Comparison of ENCODE assay signal across 8 cellular contexts in the genomic region with DNA sequence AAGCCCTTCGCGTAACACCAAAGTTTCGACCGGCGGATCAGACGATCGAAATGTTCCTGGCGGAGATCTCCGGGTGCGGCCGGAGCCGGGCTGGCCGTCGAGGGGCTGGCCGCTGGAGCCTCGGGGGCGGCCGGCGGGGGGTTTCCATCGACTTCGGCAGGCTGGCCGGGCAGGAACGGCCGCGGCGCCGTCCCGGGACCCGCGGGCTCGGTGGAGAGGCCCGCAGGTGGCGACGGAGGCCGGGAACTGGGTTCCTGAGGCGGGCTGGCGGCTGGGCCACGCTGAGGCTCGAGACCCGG. TPM values are rescaled to one million over a fixed set of nuclear protein-coding genes. Genes with fewer than 3 reads are reported as not detected.
DNase-seq lines count a peak whose midpoint lies in the region; ATAC-seq and TF ChIP-seq lines count a peak whose summit lies in the region.

No MANE protein-coding gene starts in this region.

- H3K27me3 Mint-ChIP-seq in CD8-positive, alpha-beta T cell (ENCODE audit: low read depth), result peaks cover 40% of the 10 kb centered on the region
- H3K27me3 Mint-ChIP-seq in dendritic cell treated with granulocyte-macrophage colony-stimulating factor and Interleukin-4, amounts not matched to agents 40 ng/mL and 50 ng/mL, for 4 days, result peaks cover 52% of the 10 kb centered on the region
- peaks cover 24 to 46% (median 41%) of the 10 kb centered on the region in 5 donors for H3K27me3 Mint-ChIP-seq in naive thymus-derived CD8-positive, alpha-beta T cell

- peak overlapping the region; percentile 58 for H3K4me3 ChIP-seq in CD8-positive, alpha-beta T cell (ENCODE audit: low read depth, low read length)
- peak overlapping the region; percentile 45 for H3K4me3 ChIP-seq in HEK293 (ENCODE audit: low read depth, low read length)

- H3K27ac Mint-ChIP-seq in CD8-positive, alpha-beta T cell, result no peak overlapping the region
- H3K27ac Mint-ChIP-seq in dendritic cell treated with granulocyte-macrophage colony-stimulating factor and Interleukin-4, amounts not matched to agents 40 ng/mL and 50 ng/mL, for 4 days, result peak overlapping the region; percentile 68
- no peak overlapping the region for H3K27ac Mint-ChIP-seq in naive thymus-derived CD8-positive, alpha-beta T cell

- peaks cover 26% of the 10 kb centered on the region for H3K4me1 Mint-ChIP-seq in CD8-positive, alpha-beta T cell (ENCODE audit: low read depth)
- peaks cover 77% of the 10 kb centered on the region for H3K4me1 Mint-ChIP-seq in dendritic cell treated with granulocyte-macrophage colony-stimulating factor and Interleukin-4, amounts not matched to agents 40 ng/mL and 50 ng/mL, for 4 days (ENCODE audit: low read depth)
- H3K4me1 Mint-ChIP-seq in naive thymus-derived CD8-positive, alpha-beta T cell, result peaks cover 10 to 31% (median 25%) of the 10 kb centered on the region in 4 donors

- no peaks in the 10 kb centered on the region for H3K9me3 Mint-ChIP-seq in CD8-positive, alpha-beta T cell
- H3K9me3 Mint-ChIP-seq in dendritic cell treated with granulocyte-macrophage colony-stimulating factor and Interleukin-4, amounts not matched to agents 40 ng/mL and 50 ng/mL, for 4 days, result no peaks in the 10 kb centered on the region
- H3K9me3 Mint-ChIP-seq in naive thymus-derived CD8-positive, alpha-beta T cell, result no peaks in the 10 kb centered on the region

- POLR2A ChIA-PET in CD8-positive, alpha-beta T cell (lab: Charles Lee), result interaction anchor here (1.2 kb wide), 1 partner anchor 115 kb away, joined by 3 read pairs; no protein-coding TSS in a partner anchor
- POLR2A ChIA-PET in HEK293 (lab: Yijun Ruan, JAX), result interaction anchor here (1.3 kb wide), 1 partner anchor 18 kb away, joined by 3 read pairs; no protein-coding TSS in a partner anchor
- POLR2A ChIA-PET in naive thymus-derived CD8-positive, alpha-beta T cell (lab: Charles Lee), result interaction anchor here (5.5 kb wide), 1 partner anchor 30 kb away, joined by 55 read pairs; a partner anchor contains a TSS

- H3K9me3 ChIP-seq in CD8-positive, alpha-beta T cell (ENCODE audit: low read length), result no peaks in the 10 kb centered on the region
- no peaks in the 10 kb centered on the region for H3K9me3 ChIP-seq in HEK293 (ENCODE audit: control insufficient read depth, insufficient read depth, low read depth, low read length)

- peaks cover 17% of the 10 kb centered on the region for H3K4me1 ChIP-seq in CD8-positive, alpha-beta T cell (ENCODE audit: insufficient read depth, low read length)
- peaks cover 18% of the 10 kb centered on the region for H3K4me1 ChIP-seq in HEK293 (ENCODE audit: control insufficient read depth, insufficient read depth, low read length)

- CTCF ChIA-PET in CD8-positive, alpha-beta T cell (lab: Charles Lee), result interaction anchor here (1.6 kb wide), 1 partner anchor 116 kb away, joined by 4 read pairs; no protein-coding TSS in a partner anchor
- CTCF ChIA-PET in HEK293 (lab: Yijun Ruan, JAX), result interaction anchor here (0.7 to 0.9 kb wide), 3 partner anchors 11 to 165 kb away, joined by 3 to 4 read pairs (median 3); no protein-coding TSS in a partner anchor

- peaks cover 20% of the 10 kb centered on the region for H3K27me3 ChIP-seq in CD8-positive, alpha-beta T cell (ENCODE audit: insufficient read depth, low read length)

- H3K27ac ChIP-seq in CD8-positive, alpha-beta T cell (ENCODE audit: low read depth, low read length), result no peak overlapping the region
- peak overlapping the region; percentile 8; the same call in 1 of the 2 replicates for H3K27ac ChIP-seq in HEK293 (ENCODE audit: extremely low read depth, low read depth, low read length)

- H3K4me3 Mint-ChIP-seq in CD8-positive, alpha-beta T cell, result no peak overlapping the region
- peak overlapping the region; percentile 76 for H3K4me3 Mint-ChIP-seq in dendritic cell treated with granulocyte-macrophage colony-stimulating factor and Interleukin-4, amounts not matched to agents 40 ng/mL and 50 ng/mL, for 4 days
- H3K4me3 Mint-ChIP-seq in naive thymus-derived CD8-positive, alpha-beta T cell, result peak overlapping the region in 2 of 10 donors; percentile 34 to 65

- TF ChIP-seq CTCF in CD8-positive, alpha-beta T cell (IDR thresholded peaks at IDR 0.05), result no peak
- TF ChIP-seq CTCF in HEK293 (tag by site-specific recombination; IDR thresholded peaks at IDR 0.05), result no peak

- no peak for DNase-seq in CD8-positive, alpha-beta T cell
- DNase-seq in naive thymus-derived CD8-positive, alpha-beta T cell, result peak in 1 of 10 donors; percentile 15
- DNase-seq in NOMO-1 treated with dmso at 0.1 percent for 144 hours (lab: John Stamatoyannopoulos, UW; ENCODE audit: unreplicated experiment), result no peak
- DNase-seq in NCI-H510A treated with DMSO at 0.1 percent for 48 hours (lab: John Stamatoyannopoulos, UW), result no peak
- no peak for DNase-seq in SIG-M5 treated with dmso at 0.1 percent for 504 hours (lab: John Stamatoyannopoulos, UW; ENCODE audit: unreplicated experiment)
- no peak for DNase-seq in RKO (ENCODE audit: low spot score)

- no peaks in the 10 kb centered on the region for H3K36me3 Mint-ChIP-seq in CD8-positive, alpha-beta T cell
- peaks cover 12% of the 10 kb centered on the region for H3K36me3 Mint-ChIP-seq in dendritic cell treated with granulocyte-macrophage colony-stimulating factor and Interleukin-4, amounts not matched to agents 40 ng/mL and 50 ng/mL, for 4 days (ENCODE audit: low read depth)
- H3K36me3 Mint-ChIP-seq in naive thymus-derived CD8-positive, alpha-beta T cell, result no peaks in the 10 kb centered on the region

- ATAC-seq in CD8-positive, alpha-beta T cell, result peak; percentile 2
- ATAC-seq in naive thymus-derived CD8-positive, alpha-beta T cell, result peak; percentile 8 to 19

- intact Hi-C loops in CD8-positive, alpha-beta T cell (cut with DNase I, micrococcal nuclease), result loop anchor here in 1 of 2 experiments (2.0 kb wide), 1 partner anchor 115 kb away; no protein-coding TSS in a partner anchor
- intact Hi-C loops in dendritic cell treated with granulocyte-macrophage colony-stimulating factor and Interleukin-4, amounts not matched to agents 40 ng/mL and 50 ng/mL, for 4 days (cut with micrococcal nuclease), result no loop called here

- no peaks in the 10 kb centered on the region for H3K36me3 ChIP-seq in CD8-positive, alpha-beta T cell (ENCODE audit: insufficient read depth, low read length)
- no peaks in the 10 kb centered on the region for H3K36me3 ChIP-seq in HEK293 (ENCODE audit: control insufficient read depth in 2 of 2, insufficient read depth in 1 of 2, low read length in 2 of 2)

TF ChIP-seq in HEK293, 187 proteins besides CTCF, POLR2A, EP300 and RAD21 (continues in another document):
- TF ChIP-seq ZNF571 (tag by site-specific recombination; IDR thresholded peaks at IDR 0.05) (no peak), ZNF791 (tag by site-specific recombination; IDR thresholded peaks at IDR 0.05) (no peak), EGR2 (tag by site-specific recombination; IDR thresholded peaks at IDR 0.05; ENCODE audit: low read depth) (no peak), GLIS2 (tag by site-specific recombination; IDR thresholded peaks at IDR 0.05) (no peak), ZNF555 (tag by site-specific recombination; conservative IDR thresholded peaks at IDR 0.05) (no peak), HOXC10 (CRISPR knock-in tag; IDR thresholded peaks at IDR 0.05) (no peak), ZBTB1 (tag by site-specific recombination; IDR thresholded peaks at IDR 0.05) (no peak), ZNF660 (tag by site-specific recombination; IDR thresholded peaks at IDR 0.05) (no peak), ZBTB7A (tag by site-specific recombination; IDR thresholded peaks at IDR 0.05; ENCODE audit: low read depth) (no peak), ZNF341 (tag by site-specific recombination; IDR thresholded peaks at IDR 0.05; ENCODE audit: low read depth) (no peak), ZNF423 (tag by site-specific recombination; IDR thresholded peaks at IDR 0.05) (no peak), ZNF169 (tag by site-specific recombination; IDR thresholded peaks at IDR 0.05) (no peak)
- TF ChIP-seq, protein P1, sequence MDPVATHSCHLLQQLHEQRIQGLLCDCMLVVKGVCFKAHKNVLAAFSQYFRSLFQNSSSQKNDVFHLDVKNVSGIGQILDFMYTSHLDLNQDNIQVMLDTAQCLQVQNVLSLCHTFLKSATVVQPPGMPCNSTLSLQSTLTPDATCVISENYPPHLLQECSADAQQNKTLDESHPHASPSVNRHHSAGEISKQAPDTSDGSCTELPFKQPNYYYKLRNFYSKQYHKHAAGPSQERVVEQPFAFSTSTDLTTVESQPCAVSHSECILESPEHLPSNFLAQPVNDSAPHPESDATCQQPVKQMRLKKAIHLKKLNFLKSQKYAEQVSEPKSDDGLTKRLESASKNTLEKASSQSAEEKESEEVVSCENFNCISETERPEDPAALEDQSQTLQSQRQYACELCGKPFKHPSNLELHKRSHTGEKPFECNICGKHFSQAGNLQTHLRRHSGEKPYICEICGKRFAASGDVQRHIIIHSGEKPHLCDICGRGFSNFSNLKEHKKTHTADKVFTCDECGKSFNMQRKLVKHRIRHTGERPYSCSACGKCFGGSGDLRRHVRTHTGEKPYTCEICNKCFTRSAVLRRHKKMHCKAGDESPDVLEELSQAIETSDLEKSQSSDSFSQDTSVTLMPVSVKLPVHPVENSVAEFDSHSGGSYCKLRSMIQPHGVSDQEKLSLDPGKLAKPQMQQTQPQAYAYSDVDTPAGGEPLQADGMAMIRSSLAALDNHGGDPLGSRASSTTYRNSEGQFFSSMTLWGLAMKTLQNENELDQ (tag by site-specific recombination; IDR thresholded peaks at IDR 0.05; ENCODE audit: low read depth), result no peak
- TF ChIP-seq, protein P2, sequence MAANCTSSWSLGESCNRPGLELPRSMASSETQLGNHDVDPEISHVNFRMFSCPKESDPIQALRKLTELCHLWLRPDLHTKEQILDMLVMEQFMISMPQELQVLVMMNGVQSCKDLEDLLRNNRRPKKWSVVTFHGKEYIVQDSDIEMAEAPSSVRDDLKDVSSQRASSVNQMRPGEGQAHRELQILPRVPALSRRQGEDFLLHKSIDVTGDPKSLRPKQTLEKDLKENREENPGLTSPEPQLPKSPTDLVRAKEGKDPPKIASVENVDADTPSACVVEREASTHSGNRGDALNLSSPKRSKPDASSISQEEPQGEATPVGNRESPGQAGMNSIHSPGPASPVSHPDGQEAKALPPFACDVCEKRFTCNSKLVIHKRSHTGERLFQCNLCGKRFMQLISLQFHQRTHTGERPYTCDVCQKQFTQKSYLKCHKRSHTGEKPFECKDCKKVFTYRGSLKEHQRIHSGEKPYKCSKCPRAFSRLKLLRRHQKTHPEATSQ (tag by site-specific recombination; IDR thresholded peaks at IDR 0.05), result no peak

RNA-seq across cellular contexts. Expression of a gene that starts 1.1 kb away (rescaled TPM):
- total RNA-seq in CD8-positive, alpha-beta T cell, result under 1 TPM; 0.89 to 0.98 TPM
- 1 to 10 TPM; 1.2 TPM for total RNA-seq in naive thymus-derived CD8-positive, alpha-beta T cell
- under 1 TPM in 2 of 3 donors, not detected in 1; 0.04 to 0.10 TPM for polyA plus RNA-seq in naive thymus-derived CD8-positive, alpha-beta T cell

RNA-seq across cellular contexts. Expression of a gene that starts 31.4 kb away (rescaled TPM):
- 100 to 1,000 TPM; 313 to 316 TPM for total RNA-seq in CD8-positive, alpha-beta T cell
- 100 to 1,000 TPM; 481 to 489 TPM for total RNA-seq in naive thymus-derived CD8-positive, alpha-beta T cell
- polyA plus RNA-seq in naive thymus-derived CD8-positive, alpha-beta T cell, result 10 to 100 TPM in 1 of 3 donors, 1 to 10 TPM in 2; 5.5 to 11.9 (median 8.3) TPM

RNA-seq across cellular contexts. Expression of a gene that starts 56.5 kb away (rescaled TPM):
- total RNA-seq in CD8-positive, alpha-beta T cell, result 1 to 10 TPM; 3.5 to 5.7 TPM
- total RNA-seq in naive thymus-derived CD8-positive, alpha-beta T cell, result 10 to 100 TPM; 10.7 to 12.3 TPM
- 10 to 100 TPM; 40.5 to 63.3 (median 46.2) TPM for polyA plus RNA-seq in naive thymus-derived CD8-positive, alpha-beta T cell
